22 cellular contexts compared by ENCODE assay signal in genomic region chr14:69876221-69876847, GRCh38. TPM values are rescaled to one million over a fixed set of nuclear protein-coding genes. Genes with fewer than 3 reads are reported as not detected.
A peak's percentile ranks its signal among the peaks of the same experiment; 100 is the strongest.
DNase-seq lines count a peak whose midpoint lies in the region; ATAC-seq and TF ChIP-seq lines count a peak whose summit lies in the region.
"Had no signal": no experiment of that assay in that cellular context is flagged by ENCODE, and none has a peak within 500 bp of the region (broad histone marks: within the 10 kb centered on the region; RNA-seq: fewer than 3 reads in every experiment).

No MANE protein-coding gene starts in this region.

- no peaks in the 10 kb centered on the region for H3K36me3 Mint-ChIP-seq in activated naive CD4-positive, alpha-beta T cell treated with anti-CD3 and anti-CD28 coated beads, Interleukin-2, amount 50 U/mL, for 72 hours

- H3K9me3 Mint-ChIP-seq in activated naive CD4-positive, alpha-beta T cell treated with anti-CD3 and anti-CD28 coated beads, Interleukin-2, amount 50 U/mL, for 72 hours: no peaks in the 10 kb centered on the region

- H3K4me1 ChIP-seq in left ventricle myocardium inferior (peaks cover 9% of the 10 kb centered on the region), right lobe of liver (peaks cover 0 to 27% (median 12%) of the 10 kb centered on the region in 4 donors), spleen (peaks cover 0 to 40% (median 11%) of the 10 kb centered on the region in 6 donors), psoas muscle (peaks cover 12% of the 10 kb centered on the region)

- DNase-seq in Right ventricle myocardium superior: no peak
- DNase-seq in left ventricle myocardium inferior: no peak
- no peak for DNase-seq in right lobe of liver
- DNase-seq in spleen: no peak
- no peak for DNase-seq in activated naive CD4-positive, alpha-beta T cell treated with anti-CD3 and anti-CD28 coated beads, Interleukin-2, amount 50 U/mL, for 72 hours (ENCODE audit: low spot score in 2 of 2)
- no peak for DNase-seq in psoas muscle
- no peak for DNase-seq in midbrain (lab: John Stamatoyannopoulos, UW)
- DNase-seq: Calu3; CD8-positive, alpha-beta memory T cell; KBM-7; MM.1S; NCI-H1048; NCI-H1417 treated with DMSO at 0.1 percent for 48 hours; NCI-H187; NCI-H526 treated with DMSO at 0.1 percent for 48 hours; OCI-M1 had no signal

- no peak overlapping the region for H3K27ac Mint-ChIP-seq in activated naive CD4-positive, alpha-beta T cell treated with anti-CD3 and anti-CD28 coated beads, Interleukin-2, amount 50 U/mL, for 72 hours
- H3K27ac Mint-ChIP-seq: CD8-positive, alpha-beta memory T cell had no signal

- TF ChIP-seq CTCF in left ventricle myocardium inferior (IDR thresholded peaks at IDR 0.05; ENCODE audit: borderline replicate concordance) (no peak), right lobe of liver (IDR thresholded peaks at IDR 0.05) (no peak), spleen (IDR thresholded peaks at IDR 0.05 in 8 of 11, conservative IDR thresholded peaks at IDR 0.05 in 3 of 11) (no peak), psoas muscle (IDR thresholded peaks at IDR 0.05) (no peak)

- 54% methylated on average over 2 of the region's 2 CpGs for WGBS in right lobe of liver (ENCODE audit: insufficient coverage, low coverage, low lambda C conversion rate, missing lambda C conversion rate)
- 41 to 48% (median 45%) methylated on average over 2 of the region's 2 CpGs for WGBS in spleen, 5 donors
- 45 to 47% (median 45%) methylated on average over 2 of the region's 2 CpGs for WGBS in psoas muscle, 3 donors

- H3K36me3 ChIP-seq in left ventricle myocardium inferior (no peaks in the 10 kb centered on the region), right lobe of liver (no peaks in the 10 kb centered on the region), spleen (no peaks in the 10 kb centered on the region), psoas muscle (ENCODE audit: insufficient read depth in 1 of 2, low read depth in 1 of 2) (no peaks in the 10 kb centered on the region)

- H3K27ac ChIP-seq in left ventricle myocardium inferior (replicated peaks): no peak overlapping the region
- peak overlapping the region; percentile 35 to 75 (median 35) for H3K27ac ChIP-seq in right lobe of liver
- H3K27ac ChIP-seq in spleen: peak overlapping the region in 7 of 8 donors; percentile 15 to 78 (median 65)
- H3K27ac ChIP-seq in psoas muscle: no peak overlapping the region
- H3K27ac ChIP-seq: C4-2B, HL-60, SK-N-MC had no signal

- H3K4me3 ChIP-seq in left ventricle myocardium inferior: no peak overlapping the region
- H3K4me3 ChIP-seq in right lobe of liver: no peak overlapping the region
- no peak overlapping the region for H3K4me3 ChIP-seq in spleen
- no peak overlapping the region for H3K4me3 ChIP-seq in psoas muscle
- H3K4me3 ChIP-seq: SK-N-MC had no signal

- no peak for TF ChIP-seq POLR2A in right lobe of liver (IDR thresholded peaks at IDR 0.05)
- no peak for TF ChIP-seq POLR2A in spleen (IDR thresholded peaks at IDR 0.05)

- H3K27me3 ChIP-seq in left ventricle myocardium inferior (ENCODE audit: low read depth) (peaks cover 46% of the 10 kb centered on the region), right lobe of liver (no peaks in the 10 kb centered on the region), spleen (replicated peaks in 1 of 7) (peaks cover 0 to 47% (median 24%) of the 10 kb centered on the region in 7 donors), psoas muscle (ENCODE audit: insufficient read depth in 3 of 3, low read length in 2 of 3) (no peaks in the 10 kb centered on the region)

- H3K9me3 ChIP-seq in left ventricle myocardium inferior (replicated peaks): peaks cover 5% of the 10 kb centered on the region
- no peaks in the 10 kb centered on the region for H3K9me3 ChIP-seq in right lobe of liver
- peaks cover 0 to 9% (median 0%) of the 10 kb centered on the region in 8 donors for H3K9me3 ChIP-seq in spleen
- H3K9me3 ChIP-seq in psoas muscle: no peaks in the 10 kb centered on the region

- ATAC-seq in Right ventricle myocardium superior (ENCODE audit: poor library complexity) (peak; percentile 28), right lobe of liver (no peak), HG03196 (IDR thresholded peaks at IDR 0.05; ENCODE audit: unreplicated experiment) (no peak), psoas muscle (no peak)
- ATAC-seq in activated naive CD4-positive, alpha-beta T cell treated with anti-CD3 and anti-CD28 coated beads, Interleukin-2, amount 50 U/mL, for 72 hours: no peak

- intact Hi-C loops in Right ventricle myocardium superior (cut with DNase I): no loop called here
- intact Hi-C loops in left ventricle myocardium inferior (cut with micrococcal nuclease): no loop called here
- intact Hi-C loops in right lobe of liver (cut with DNase I): loop anchor here in 1 of 2 donors (10.0 kb wide), 1 partner anchor 138 kb away; no protein-coding TSS in a partner anchor
- intact Hi-C loops in spleen (cut with DNase I; ENCODE audit: low total_unique reads): no loop called here
- intact Hi-C loops in psoas muscle (cut with DNase I): loop anchor here (2.0 to 5.0 kb wide), 3 partner anchors 24 to 151 kb away; no protein-coding TSS in a partner anchor

RNA-seq across cellular contexts. Expression of gene SMOC1, which starts 2.9 kb away (rescaled TPM):
- total RNA-seq in Right ventricle myocardium superior (1.8 TPM), left ventricle myocardium inferior (4.4 TPM), right lobe of liver (10 to 100 TPM; 22.3 to 88.5 (median 45.4) TPM), spleen (100 to 1,000 TPM in 1 of 7 donors, 10 to 100 TPM in 6; 12.5 to 108 (median 52.8) TPM), psoas muscle (10 to 100 TPM in 1 of 4 donors, 1 to 10 TPM in 3; 4.2 to 10.1 (median 5.2) TPM)
- polyA plus RNA-seq in spleen (10 to 100 TPM in 1 of 3 donors, 1 to 10 TPM in 2; 6.1 to 13.9 (median 9.2) TPM), psoas muscle (10 to 100 TPM in 2 of 3 donors, 1 to 10 TPM in 1; 3.2 to 10.6 (median 10.1) TPM)
- total RNA-seq in activated naive CD4-positive, alpha-beta T cell treated with anti-CD3 and anti-CD28 coated beads, Interleukin-2, amount 50 U/mL, for 72 hours: not detected
- total RNA-seq: A172; CD8-positive, alpha-beta memory T cell; HT-29 had no signal
- polyA plus RNA-seq: CD8-positive, alpha-beta memory T cell had no signal

Comparison
In these comparisons a context has a peak if more than half of its experiments do, and no peak if none do; other contexts are left out.
1. H3K27ac ChIP-seq: peak in right lobe of liver (3 of 3) and spleen (7 of 8); none in left ventricle myocardium inferior (single experiment) and psoas muscle (single experiment).
2. intact Hi-C loops: an anchor here in psoas muscle (2.0 to 5.0 kb wide); none called in Right ventricle myocardium superior, left ventricle myocardium inferior and spleen.